ENCODE assay signal across 14 cellular contexts in genomic region chr11:36454551-36454950, GRCh38. TPM values are rescaled to one million over a fixed set of nuclear protein-coding genes. Genes with fewer than 3 reads are reported as not detected.
A peak's percentile ranks its signal among the peaks of the same experiment; 100 is the strongest.
DNase-seq lines count a peak whose midpoint lies in the region; ATAC-seq and TF ChIP-seq lines count a peak whose summit lies in the region.
"Had no signal": no experiment of that assay in that cellular context is flagged by ENCODE, and none has a peak within 500 bp of the region (broad histone marks: within the 10 kb centered on the region; RNA-seq: fewer than 3 reads in every experiment).

No MANE protein-coding gene starts in this region.

- H3K9me3 ChIP-seq in mammary epithelial cell (replicated peaks; ENCODE audit: insufficient read depth, low read length) (no peaks in the 10 kb centered on the region), mesodermal cell (ENCODE audit: control insufficient read depth, low read length) (no peaks in the 10 kb centered on the region), thyroid gland (no peaks in the 10 kb centered on the region), aorta (ENCODE audit: control insufficient read depth, low read length) (no peaks in the 10 kb centered on the region)
- H3K9me3 ChIP-seq: sigmoid colon had no signal

- H3K9me3 Mint-ChIP-seq in MCF 10A (ENCODE audit: unreplicated experiment) = no peaks in the 10 kb centered on the region
- H3K9me3 Mint-ChIP-seq: activated naive CD8-positive, alpha-beta T cell treated with anti-CD3 and anti-CD28 coated beads, Interleukin-2, amount 10 ng/mL, durations not matched to agents 7 days and 5 days had no signal

- H3K79me2 ChIP-seq in mammary epithelial cell (ENCODE audit: insufficient read depth, low read length) = no peaks in the 10 kb centered on the region

- no peak overlapping the region for H3K27ac ChIP-seq in mammary epithelial cell (ENCODE audit: insufficient read depth, low read depth, low read length)
- peak overlapping the region; percentile 83 for H3K27ac ChIP-seq in caudate nucleus (ENCODE audit: low read depth, low read length)
- peak overlapping the region; percentile 89 for H3K27ac ChIP-seq in mesodermal cell (ENCODE audit: low read depth, low read length, severe bottlenecking)
- peak overlapping the region in 2 of 3 donors; percentile 65 to 71 for H3K27ac ChIP-seq in thyroid gland
- H3K27ac ChIP-seq in aorta (ENCODE audit: low read depth in 1 of 2, low read length in 2 of 2) = no peak overlapping the region

- intact Hi-C loops in MCF 10A (cut with micrococcal nuclease) (no loop called here), mammary epithelial cell (cut with micrococcal nuclease) (no loop called here), thyroid gland (cut with DNase I) (no loop called here), aorta (cut with DNase I) (no loop called here)

- no TSS peak for BruUV-seq in MCF 10A (replicated peaks; lab: Mats Ljungman, UMichigan)
- BruUV-seq in mammary epithelial cell (replicated peaks; lab: Mats Ljungman, UMichigan) = no TSS peak

- peak overlapping the region; percentile 74 for H3K27ac Mint-ChIP-seq in MCF 10A (ENCODE audit: low read depth, unreplicated experiment)
- H3K27ac Mint-ChIP-seq: activated naive CD8-positive, alpha-beta T cell treated with anti-CD3 and anti-CD28 coated beads, Interleukin-2, amount 10 ng/mL, durations not matched to agents 7 days and 5 days had no signal

- no peaks in the 10 kb centered on the region for H3K27me3 ChIP-seq in mammary epithelial cell (ENCODE audit: insufficient read depth, low read length)
- H3K27me3 ChIP-seq in thyroid gland = no peaks in the 10 kb centered on the region
- H3K27me3 ChIP-seq in aorta (ENCODE audit: control insufficient read depth in 1 of 2, insufficient read depth in 2 of 2, low read length in 1 of 2) = no peaks in the 10 kb centered on the region
- H3K27me3 ChIP-seq: sigmoid colon had no signal

- H3K36me3 Mint-ChIP-seq in MCF 10A (ENCODE audit: insufficient read depth, unreplicated experiment) = peaks cover 8% of the 10 kb centered on the region
- H3K36me3 Mint-ChIP-seq: activated naive CD8-positive, alpha-beta T cell treated with anti-CD3 and anti-CD28 coated beads, Interleukin-2, amount 10 ng/mL, durations not matched to agents 7 days and 5 days had no signal

- no peak overlapping the region for H3K9ac ChIP-seq in mammary epithelial cell (ENCODE audit: insufficient read depth, low read length)

- no peaks in the 10 kb centered on the region for H4K20me1 ChIP-seq in mammary epithelial cell (ENCODE audit: insufficient read depth, low read length)

- CTCF ChIA-PET in MCF 10A (lab: Yijun Ruan, JAX) (interaction anchor here (1.2 to 1.4 kb wide), 2 partner anchors 23 to 162 kb away, joined by 3 to 4 read pairs; no protein-coding TSS in a partner anchor), mammary epithelial cell (lab: Charles Lee; ENCODE audit: low non-redundant PET) (no interaction called here)

- H3K4me1 Mint-ChIP-seq in MCF 10A (ENCODE audit: insufficient read depth, unreplicated experiment) = peaks cover 26% of the 10 kb centered on the region

- ATAC-seq in aorta (ENCODE audit: low FRiP score) = no peak
- no peak for ATAC-seq in activated CD4-positive, CD25-positive, alpha-beta regulatory T cell treated with anti-CD3 and anti-CD28 coated beads, Interleukin-2, amount 50 U/mL, for 24 hours

- no peak overlapping the region for H3K4me2 ChIP-seq in mammary epithelial cell (ENCODE audit: insufficient read depth, low read depth, low read length)

- no peak for TF ChIP-seq POLR2A in thyroid gland (IDR thresholded peaks at IDR 0.05)

- H3K36me3 ChIP-seq in mammary epithelial cell (ENCODE audit: insufficient read depth, low read length) (peaks cover 4% of the 10 kb centered on the region), mesodermal cell (ENCODE audit: control insufficient read depth, insufficient read depth, low read length) (peaks cover 65% of the 10 kb centered on the region), thyroid gland (no peaks in the 10 kb centered on the region), aorta (ENCODE audit: control insufficient read depth in 1 of 2, insufficient read depth in 2 of 2, low read length in 1 of 2) (no peaks in the 10 kb centered on the region)
- H3K36me3 ChIP-seq: sigmoid colon had no signal

- in situ Hi-C loops in mammary epithelial cell (cut with MboI; ENCODE audit: low sequenced_read_pairs in 2 of 2) = no loop called here

- WGBS in mammary epithelial cell (ENCODE audit: low coverage, missing lambda C conversion rate) = 98% methylated on average over 18 of the region's 18 CpGs
- WGBS in mesodermal cell (ENCODE audit: insufficient coverage in 2 of 2), 2 experiments = 86 to 88% methylated on average over 17 to 18 of the region's 18 CpGs
- 84 to 94% methylated on average over 17 of the region's 18 CpGs for WGBS in thyroid gland, 2 donors
- 86 to 87% methylated on average over 18 of the region's 18 CpGs for WGBS in aorta, 2 donors

- DNase-seq in MCF 10A (ENCODE audit: unreplicated experiment) = no peak
- no peak for DNase-seq in mammary epithelial cell
- DNase-seq in caudate nucleus (lab: John Stamatoyannopoulos, UW) = no peak
- no peak for DNase-seq in thyroid gland
- no peak for DNase-seq in SW 1271 (lab: John Stamatoyannopoulos, UW)
- DNase-seq in aorta = no peak
- DNase-seq: activated CD4-positive, alpha-beta T cell treated with anti-CD3 and anti-CD28 coated beads for 1 hour; activated naive CD8-positive, alpha-beta T cell treated with anti-CD3 and anti-CD28 coated beads, Interleukin-2, amount 10 ng/mL, durations not matched to agents 7 days and 5 days; activated T-cell treated with anti-CD3 and anti-CD28 coated beads for 4 hours; cortex of kidney; naive B cell; sigmoid colon had no signal

- no peak for TF ChIP-seq CTCF in MCF 10A (IDR thresholded peaks at IDR 0.05; ENCODE audit: unreplicated experiment)
- no peak for TF ChIP-seq CTCF in mammary epithelial cell (conservative IDR thresholded peaks at IDR 0.05 in 1 of 2, IDR thresholded peaks at IDR 0.05 in 1 of 2; ENCODE audit: extremely low read depth in 1 of 2, insufficient read depth in 1 of 2, low read depth in 1 of 2, low read length in 2 of 2)
- no peak for TF ChIP-seq CTCF in thyroid gland (IDR thresholded peaks at IDR 0.05)

- H3K4me3 Mint-ChIP-seq in MCF 10A (ENCODE audit: unreplicated experiment) = no peak overlapping the region
- H3K4me3 Mint-ChIP-seq: activated naive CD8-positive, alpha-beta T cell treated with anti-CD3 and anti-CD28 coated beads, Interleukin-2, amount 10 ng/mL, durations not matched to agents 7 days and 5 days; naive B cell had no signal

- no peaks in the 10 kb centered on the region for H3K27me3 Mint-ChIP-seq in MCF 10A (ENCODE audit: insufficient read depth, unreplicated experiment)
- H3K27me3 Mint-ChIP-seq: naive B cell had no signal

- H3K4me1 ChIP-seq in mammary epithelial cell (ENCODE audit: insufficient read depth, low read length) = peaks cover 18% of the 10 kb centered on the region
- H3K4me1 ChIP-seq in mesodermal cell (ENCODE audit: control insufficient read depth, insufficient read depth, low read length, poor library complexity, severe bottlenecking) = peaks cover 57% of the 10 kb centered on the region
- H3K4me1 ChIP-seq in thyroid gland = peaks cover 6 to 28% of the 10 kb centered on the region in 2 donors
- peaks cover 0 to 2% of the 10 kb centered on the region in 2 donors for H3K4me1 ChIP-seq in aorta (ENCODE audit: control insufficient read depth in 1 of 2, insufficient read depth in 2 of 2, low read length in 2 of 2)

- dilution Hi-C loops in mammary epithelial cell (cut with HindIII; ENCODE audit: low sequenced_read_pairs) = no loop called here

- H3K4me3 ChIP-seq in mammary epithelial cell (replicated peaks in 1 of 3; ENCODE audit: insufficient read depth in 1 of 3, low read depth in 2 of 3, low read length in 3 of 3) = no peak overlapping the region
- H3K4me3 ChIP-seq in mesodermal cell (ENCODE audit: extremely low read depth, insufficient read depth, low read length, poor library complexity, severe bottlenecking) = no peak overlapping the region
- no peak overlapping the region for H3K4me3 ChIP-seq in thyroid gland (replicated peaks in 1 of 3)
- no peak overlapping the region for H3K4me3 ChIP-seq in aorta (ENCODE audit: low read length in 2 of 2)
- H3K4me3 ChIP-seq: sigmoid colon had no signal

- POLR2A ChIA-PET in MCF 10A (lab: Yijun Ruan, JAX) = no interaction called here

- no peak overlapping the region for H2AFZ ChIP-seq in mammary epithelial cell (ENCODE audit: low read depth, low read length)

RNA-seq across cellular contexts. Expression of gene TRAF6, which starts 55.5 kb away (rescaled TPM):
- total RNA-seq in MCF 10A (2022) (9.2 and 12.2 TPM in 2 replicates), mammary epithelial cell (10 to 100 TPM; 11.2 to 21.0 TPM), thyroid gland (10 to 100 TPM; 16.0 to 30.5 (median 20.9) TPM), aorta (10 to 100 TPM; 18.7 to 22.5 TPM)
- polyA plus RNA-seq in mammary epithelial cell (6.5 TPM), aorta (1 to 10 TPM; 4.4 to 5.7 TPM)
- polyA minus RNA-seq in mammary epithelial cell = 10.4 TPM
- polyA plus RNA-seq in mesodermal cell (2013, experiment 1 of 2) = 15.6 TPM
- polyA plus RNA-seq in mesodermal cell (2013, experiment 2 of 2) = 14.2 TPM

Comparison
In these comparisons a context has a peak if more than half of its experiments do, and no peak if none do; other contexts are left out.
1. H3K27ac ChIP-seq: peak in caudate nucleus (single experiment), mesodermal cell (single experiment) and thyroid gland (2 of 3); none in mammary epithelial cell (single experiment) and aorta (0 of 2).